28 cellular contexts compared by ENCODE assay signal in genomic region chr15:75828429-75828828, GRCh38.
"Had no signal": no experiment of that assay in that cellular context is flagged by ENCODE, and none has a peak within 500 bp of the region (broad histone marks: within the 10 kb centered on the region; RNA-seq: fewer than 3 reads in every experiment).

No MANE protein-coding gene starts in this region.

- H3K27me3 ChIP-seq: adrenal gland, ascending aorta, breast epithelium, heart left ventricle had no signal

- H3K4me3 ChIP-seq: adrenal gland, ascending aorta, breast epithelium, coronary artery, dorsolateral prefrontal cortex, esophagus squamous epithelium, heart left ventricle had no signal

- H3K9me3 Mint-ChIP-seq: activated CD4-positive, alpha-beta memory T cell treated with anti-CD3 and anti-CD28 coated beads, Interleukin-2, amount 10 ng/mL, durations not matched to agents 7 days and 5 days; activated CD4-positive, alpha-beta T cell treated with anti-CD3 and anti-CD28 coated beads, Interleukin-2, amount 10 ng/mL, durations not matched to agents 7 days and 5 days; activated naive CD4-positive, alpha-beta T cell treated with anti-CD3 and anti-CD28 coated beads for 36 hours; activated naive CD4-positive, alpha-beta T cell treated with anti-CD3 and anti-CD28 coated beads, Interleukin-2, amount 50 U/mL, for 24 hours; activated naive CD8-positive, alpha-beta T cell treated with anti-CD3 and anti-CD28 coated beads for 36 hours; activated naive CD8-positive, alpha-beta T cell treated with anti-CD3 and anti-CD28 coated beads, Interleukin-2, amount 50 U/mL, for 24 hours; activated T-cell treated with anti-CD3 and anti-CD28 coated beads, Interleukin-2, amount 50 U/mL, for 4 hours; activated T-helper 2 cell treated with anti-CD3 and anti-CD28 coated beads, Interferon-gamma antibody, Interleukin-2, Interleukin-4, amounts not matched to agents 10 μg/mL and 5 μg/mL and 100 μg/mL, durations not matched to agents 14 hours and 24 hours and 36 hours; brain; central memory CD8-positive, alpha-beta T cell; dendritic cell treated with granulocyte-macrophage colony-stimulating factor and Interleukin-4, amounts not matched to agents 40 ng/mL and 50 ng/mL, for 4 days; endodermal cell; WTC11 had no signal

- H3K4me1 Mint-ChIP-seq: activated naive CD4-positive, alpha-beta T cell treated with anti-CD3 and anti-CD28 coated beads, Interleukin-2, amount 50 U/mL, for 24 hours; activated naive CD8-positive, alpha-beta T cell treated with anti-CD3 and anti-CD28 coated beads, Interleukin-2, amount 50 U/mL, for 24 hours; central memory CD8-positive, alpha-beta T cell had no signal

- DNase-seq: activated CD4-positive, alpha-beta memory T cell treated with anti-CD3 and anti-CD28 coated beads, Interleukin-2, amount 10 ng/mL, durations not matched to agents 7 days and 5 days; activated CD4-positive, alpha-beta T cell treated with anti-CD3 and anti-CD28 coated beads for 1 hour; activated CD4-positive, alpha-beta T cell treated with anti-CD3 and anti-CD28 coated beads for 4 hours; activated CD4-positive, alpha-beta T cell treated with anti-CD3 and anti-CD28 coated beads, Interleukin-2, amount 10 ng/mL, durations not matched to agents 7 days and 5 days; activated CD4-positive, alpha-beta T cell treated with anti-CD3 and anti-CD28 coated beads, Interleukin-2, amount 50 U/mL, for 4 hours; activated effector memory CD4-positive, alpha-beta T cell treated with anti-CD3 and anti-CD28 coated beads, Interleukin-2, amount 50 U/mL, for 16 hours; activated naive CD4-positive, alpha-beta T cell treated with anti-CD3 and anti-CD28 coated beads for 36 hours; activated naive CD8-positive, alpha-beta T cell treated with anti-CD3 and anti-CD28 coated beads for 36 hours; activated naive CD8-positive, alpha-beta T cell treated with anti-CD3 and anti-CD28 coated beads, Interleukin-2, amount 50 U/mL, for 24 hours; activated T-cell treated with anti-CD3 and anti-CD28 coated beads, Interleukin-2, amount 50 U/mL, for 4 hours; adrenal gland; amygdala; dorsolateral prefrontal cortex; effector memory CD4-positive, alpha-beta T cell; endodermal cell; erythroblast; esophagus squamous epithelium; heart left ventricle had no signal

- H3K4me3 Mint-ChIP-seq: activated CD4-positive, alpha-beta memory T cell treated with anti-CD3 and anti-CD28 coated beads, Interleukin-2, amount 10 ng/mL, durations not matched to agents 7 days and 5 days; activated CD4-positive, alpha-beta T cell treated with anti-CD3 and anti-CD28 coated beads, Interleukin-2, amount 10 ng/mL, durations not matched to agents 7 days and 5 days; activated naive CD4-positive, alpha-beta T cell treated with anti-CD3 and anti-CD28 coated beads for 36 hours; activated naive CD4-positive, alpha-beta T cell treated with anti-CD3 and anti-CD28 coated beads, Interleukin-2, amount 50 U/mL, for 24 hours; activated naive CD8-positive, alpha-beta T cell treated with anti-CD3 and anti-CD28 coated beads for 36 hours; activated naive CD8-positive, alpha-beta T cell treated with anti-CD3 and anti-CD28 coated beads, Interleukin-2, amount 50 U/mL, for 24 hours; activated T-cell treated with anti-CD3 and anti-CD28 coated beads, Interleukin-2, amount 50 U/mL, for 4 hours; brain; central memory CD8-positive, alpha-beta T cell; dendritic cell treated with granulocyte-macrophage colony-stimulating factor and Interleukin-4, amounts not matched to agents 40 ng/mL and 50 ng/mL, for 4 days; endodermal cell; WTC11 had no signal

- H3K36me3 Mint-ChIP-seq: activated naive CD4-positive, alpha-beta T cell treated with anti-CD3 and anti-CD28 coated beads, Interleukin-2, amount 50 U/mL, for 24 hours; activated naive CD8-positive, alpha-beta T cell treated with anti-CD3 and anti-CD28 coated beads for 36 hours; brain; WTC11 had no signal

- ATAC-seq: activated naive CD8-positive, alpha-beta T cell treated with anti-CD3 and anti-CD28 coated beads, Interleukin-2, amount 50 U/mL, for 24 hours; activated T-cell treated with anti-CD3 and anti-CD28 coated beads, Interleukin-2, amount 50 U/mL, for 4 hours; heart left ventricle; WTC11 had no signal

- H3K27ac ChIP-seq: adrenal gland, ascending aorta, breast epithelium, coronary artery, dorsolateral prefrontal cortex, heart left ventricle, VCaP had no signal

- H3K36me3 ChIP-seq: adrenal gland, ascending aorta, breast epithelium, esophagus squamous epithelium, heart left ventricle had no signal

- H3K4me1 ChIP-seq: adrenal gland, ascending aorta, breast epithelium, heart left ventricle had no signal

- H3K27ac Mint-ChIP-seq: activated CD4-positive, alpha-beta memory T cell treated with anti-CD3 and anti-CD28 coated beads, Interleukin-2, amount 10 ng/mL, durations not matched to agents 7 days and 5 days; activated CD4-positive, alpha-beta T cell treated with anti-CD3 and anti-CD28 coated beads, Interleukin-2, amount 10 ng/mL, durations not matched to agents 7 days and 5 days; activated naive CD4-positive, alpha-beta T cell treated with anti-CD3 and anti-CD28 coated beads for 36 hours; activated naive CD4-positive, alpha-beta T cell treated with anti-CD3 and anti-CD28 coated beads, Interleukin-2, amount 50 U/mL, for 24 hours; activated naive CD8-positive, alpha-beta T cell treated with anti-CD3 and anti-CD28 coated beads for 36 hours; activated naive CD8-positive, alpha-beta T cell treated with anti-CD3 and anti-CD28 coated beads, Interleukin-2, amount 50 U/mL, for 24 hours; activated T-helper 2 cell treated with anti-CD3 and anti-CD28 coated beads, Interferon-gamma antibody, Interleukin-2, Interleukin-4, amounts not matched to agents 10 μg/mL and 5 μg/mL and 100 μg/mL, durations not matched to agents 14 hours and 24 hours and 36 hours; brain; endodermal cell; WTC11 had no signal

- H3K27me3 Mint-ChIP-seq: activated naive CD4-positive, alpha-beta T cell treated with anti-CD3 and anti-CD28 coated beads, Interleukin-2, amount 50 U/mL, for 24 hours; activated naive CD8-positive, alpha-beta T cell treated with anti-CD3 and anti-CD28 coated beads for 36 hours; dendritic cell treated with granulocyte-macrophage colony-stimulating factor and Interleukin-4, amounts not matched to agents 40 ng/mL and 50 ng/mL, for 4 days had no signal

- H3K9me3 ChIP-seq: adrenal gland, ascending aorta, breast epithelium, esophagus squamous epithelium, heart left ventricle had no signal
